ENCODE assay signal across 1 cellular context in the genomic region with DNA sequence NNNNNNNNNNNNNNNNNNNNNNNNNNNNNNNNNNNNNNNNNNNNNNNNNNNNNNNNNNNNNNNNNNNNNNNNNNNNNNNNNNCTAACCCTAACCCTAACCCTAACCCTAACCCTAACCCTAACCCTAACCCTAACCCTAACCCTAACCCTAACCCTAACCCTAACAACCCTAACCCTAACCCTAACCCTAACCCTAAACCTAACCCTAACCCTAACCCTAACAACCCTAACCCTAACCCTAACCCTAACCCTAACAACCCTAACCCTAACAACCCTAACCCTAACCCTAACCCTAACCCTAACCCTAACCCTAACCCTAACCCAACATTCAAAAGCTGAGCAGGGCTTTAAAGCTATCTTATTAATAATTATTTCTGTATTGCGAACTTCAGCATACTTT.
TF ChIP-seq lines count a peak whose summit lies in the region.

No MANE protein-coding gene starts in this region.

TF ChIP-seq in HepG2, 621 proteins besides CTCF, POLR2A, EP300 and RAD21 (continued from another document):
- TF ChIP-seq, protein P1, sequence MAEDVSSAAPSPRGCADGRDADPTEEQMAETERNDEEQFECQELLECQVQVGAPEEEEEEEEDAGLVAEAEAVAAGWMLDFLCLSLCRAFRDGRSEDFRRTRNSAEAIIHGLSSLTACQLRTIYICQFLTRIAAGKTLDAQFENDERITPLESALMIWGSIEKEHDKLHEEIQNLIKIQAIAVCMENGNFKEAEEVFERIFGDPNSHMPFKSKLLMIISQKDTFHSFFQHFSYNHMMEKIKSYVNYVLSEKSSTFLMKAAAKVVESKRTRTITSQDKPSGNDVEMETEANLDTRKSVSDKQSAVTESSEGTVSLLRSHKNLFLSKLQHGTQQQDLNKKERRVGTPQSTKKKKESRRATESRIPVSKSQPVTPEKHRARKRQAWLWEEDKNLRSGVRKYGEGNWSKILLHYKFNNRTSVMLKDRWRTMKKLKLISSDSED (CRISPR knock-in tag; IDR thresholded peaks at IDR 0.05), result peak; percentile 94
